Comparison of ENCODE assay signal across 8 cellular contexts in genomic region chr13:97432232-97432916, GRCh38. TPM values are rescaled to one million over a fixed set of nuclear protein-coding genes. Genes with fewer than 3 reads are reported as not detected.
DNase-seq lines count a peak whose midpoint lies in the region; ATAC-seq and TF ChIP-seq lines count a peak whose summit lies in the region.

No MANE protein-coding gene starts in this region.

- TF ChIP-seq CTCF in AG09309 (IDR thresholded peaks at IDR 0.05; ENCODE audit: control insufficient read depth, insufficient read depth, low read depth, low read length, missing control alignments) (no peak), brain microvascular endothelial cell (IDR thresholded peaks at IDR 0.05; ENCODE audit: low read depth, low read length, missing control alignments) (no peak), vagina (IDR thresholded peaks at IDR 0.05) (no peak)

- H3K27ac Mint-ChIP-seq in memory B cell = peak overlapping the region; percentile 96

- no peaks in the 10 kb centered on the region for H3K9me3 ChIP-seq in HUES48 (ENCODE audit: control insufficient read depth, insufficient read depth, low read length)
- no peaks in the 10 kb centered on the region for H3K9me3 ChIP-seq in vagina

- H3K36me3 Mint-ChIP-seq in memory B cell = no peaks in the 10 kb centered on the region

- intact Hi-C loops in vagina (cut with DNase I) = loop anchor here (10.0 kb wide), 1 partner anchor 318 kb away; no protein-coding TSS in a partner anchor

- ATAC-seq in memory B cell (ENCODE audit: low read depth) (no peak), HG03442 (IDR thresholded peaks at IDR 0.05; ENCODE audit: unreplicated experiment) (no peak)

- H3K9me3 Mint-ChIP-seq in memory B cell = no peaks in the 10 kb centered on the region

- TF ChIP-seq POLR2A in vagina (IDR thresholded peaks at IDR 0.05) = no peak

- no peak overlapping the region for H3K27ac ChIP-seq in HUES48 (ENCODE audit: low read depth, low read length)
- peak overlapping the region; percentile 72 for H3K27ac ChIP-seq in brain microvascular endothelial cell
- peak overlapping the region; percentile 100 for H3K27ac ChIP-seq in vagina

- H3K27me3 ChIP-seq in HUES48 (ENCODE audit: control insufficient read depth, insufficient read depth, low read length) (no peaks in the 10 kb centered on the region), brain microvascular endothelial cell (replicated peaks) (no peaks in the 10 kb centered on the region), vagina (no peaks in the 10 kb centered on the region)

- in situ Hi-C loops in brain microvascular endothelial cell (cut with HindIII; ENCODE audit: low pct_ligation_motif_present, low sequenced_read_pairs) = no loop called here

- peaks cover 2% of the 10 kb centered on the region for H3K27me3 Mint-ChIP-seq in memory B cell

- H3K4me3 ChIP-seq in AG09309 (ENCODE audit: control insufficient read depth, low read depth, low read length) (peak overlapping the region; percentile 69), HUES48 (ENCODE audit: low read depth, low read length) (peak overlapping the region; percentile 96), brain microvascular endothelial cell (ENCODE audit: low read depth, low read length) (peak overlapping the region; percentile 83), vagina (peak overlapping the region; percentile 68 to 88)

- peaks cover 15% of the 10 kb centered on the region for H3K4me1 Mint-ChIP-seq in memory B cell

- H3K4me3 Mint-ChIP-seq in memory B cell = peak overlapping the region; percentile 99

- peaks cover 23% of the 10 kb centered on the region; the same call in 1 of the 2 replicates for H3K4me1 ChIP-seq in HUES48 (ENCODE audit: control insufficient read depth, insufficient read depth, low read length)
- H3K4me1 ChIP-seq in vagina = peaks cover 34% of the 10 kb centered on the region

- H3K36me3 ChIP-seq in HUES48 (ENCODE audit: control insufficient read depth, insufficient read depth, low read length) (peaks cover 6% of the 10 kb centered on the region; the same call in 1 of the 2 replicates), brain microvascular endothelial cell (replicated peaks) (no peaks in the 10 kb centered on the region), vagina (no peaks in the 10 kb centered on the region)

- DNase-seq in AG09309 (ENCODE audit: low read depth) (no peak), brain microvascular endothelial cell (no peak), memory B cell (ENCODE audit: low spot score in 2 of 2) (no peak), vagina (ENCODE audit: extremely low spot score in 2 of 2) (no peak), DMS153 treated with DMSO at 0.1 percent for 48 hours (lab: John Stamatoyannopoulos, UW; ENCODE audit: unreplicated experiment) (no peak)
- DNase-seq in activated effector memory CD4-positive, alpha-beta T cell treated with anti-CD3 and anti-CD28 coated beads, Interleukin-2, amount 50 U/mL, for 16 hours = no peak

- H3K9ac ChIP-seq in HUES48 (ENCODE audit: low read depth, low read length) = peak overlapping the region; percentile 62

RNA-seq across cellular contexts. Expression of gene RAP2A, which starts 1.6 kb away (rescaled TPM):
- 19.6 TPM for total RNA-seq in vagina
